9 cellular contexts compared by ENCODE assay signal in genomic region chr2:113219889-113220641, GRCh38. TPM values are rescaled to one million over a fixed set of nuclear protein-coding genes. Genes with fewer than 3 reads are reported as not detected.
DNase-seq lines count a peak whose midpoint lies in the region; ATAC-seq and TF ChIP-seq lines count a peak whose summit lies in the region.
"Had no signal": no experiment of that assay in that cellular context is flagged by ENCODE, and none has a peak within 500 bp of the region (broad histone marks: within the 10 kb centered on the region; RNA-seq: fewer than 3 reads in every experiment).

No MANE protein-coding gene starts in this region.

- H3K9me3 ChIP-seq in breast epithelium (no peaks in the 10 kb centered on the region), lower lobe of right lung (no peaks in the 10 kb centered on the region), HAP-1 (no peaks in the 10 kb centered on the region)

- peak; percentile 43 to 45 for DNase-seq in Kasumi-1 (lab: John Stamatoyannopoulos, UW)
- DNase-seq in breast epithelium (ENCODE audit: low spot score in 2 of 2): peak; percentile 44 to 74
- DNase-seq in lower lobe of right lung: peak; percentile 80
- DNase-seq in RKO (ENCODE audit: low spot score): no peak
- no peak for DNase-seq in NCI-H1092 treated with DMSO at 0.1 percent for 48 hours (lab: John Stamatoyannopoulos, UW)
- no peak for DNase-seq in HAP-1 (ENCODE audit: low spot score in 2 of 2)
- DNase-seq: endodermal cell had no signal

- ATAC-seq in lower lobe of right lung (peak; percentile 66 to 72), HG02938 (IDR thresholded peaks at IDR 0.05; ENCODE audit: unreplicated experiment) (no peak)

- H3K27ac ChIP-seq in C4-2B: peak overlapping the region; percentile 10
- peak overlapping the region; percentile 43 to 61 for H3K27ac ChIP-seq in breast epithelium
- no peak overlapping the region for H3K27ac ChIP-seq in lower lobe of right lung

- intact Hi-C loops in breast epithelium (cut with DNase I; ENCODE audit: low total_unique reads) (no loop called here), lower lobe of right lung (cut with DNase I) (no loop called here)

- H3K4me3 ChIP-seq in breast epithelium (no peak overlapping the region), lower lobe of right lung (no peak overlapping the region), HAP-1 (no peak overlapping the region)

- H3K4me1 ChIP-seq in breast epithelium: peaks cover 3 to 9% of the 10 kb centered on the region in 2 donors
- H3K4me1 ChIP-seq in lower lobe of right lung: peaks cover 44% of the 10 kb centered on the region
- peaks cover 12% of the 10 kb centered on the region for H3K4me1 ChIP-seq in HAP-1

- H3K36me3 ChIP-seq in breast epithelium: no peaks in the 10 kb centered on the region
- no peaks in the 10 kb centered on the region for H3K36me3 ChIP-seq in lower lobe of right lung
- no peaks in the 10 kb centered on the region for H3K36me3 ChIP-seq in HAP-1 (replicated peaks)

- no peak for TF ChIP-seq POLR2A in breast epithelium (IDR thresholded peaks at IDR 0.05)

- TF ChIP-seq CTCF in C4-2B (conservative IDR thresholded peaks at IDR 0.05): no peak
- no peak for TF ChIP-seq CTCF in breast epithelium (IDR thresholded peaks at IDR 0.05)
- TF ChIP-seq CTCF in lower lobe of right lung (IDR thresholded peaks at IDR 0.05): no peak

- in situ Hi-C loops in HAP-1 (cut with MboI; ENCODE audit: low sequenced_read_pairs): no loop called here

- H3K27me3 ChIP-seq in breast epithelium (no peaks in the 10 kb centered on the region), lower lobe of right lung (ENCODE audit: low read depth) (no peaks in the 10 kb centered on the region), HAP-1 (ENCODE audit: low read depth) (no peaks in the 10 kb centered on the region)

RNA-seq across cellular contexts. Expression of gene PSD4, which starts 46.3 kb away (rescaled TPM):
- 10 to 100 TPM in 2 of 3 donors, 1 to 10 TPM in 1; 4.3 to 61.2 (median 40.3) TPM for total RNA-seq in breast epithelium
- 43.2 TPM for total RNA-seq in lower lobe of right lung

RNA-seq across cellular contexts. Expression of gene PAX8, which starts 58.7 kb away (rescaled TPM):
- total RNA-seq in breast epithelium: 1 to 10 TPM in 2 of 3 donors, under 1 TPM in 1; under 0.01 to 2.6 (median 1.0) TPM
- 1.2 TPM for total RNA-seq in lower lobe of right lung

Comparison
In these comparisons a context has a peak if more than half of its experiments do, and no peak if none do; other contexts are left out.
1. DNase-seq: peak in Kasumi-1 (2 of 2), breast epithelium (2 of 2) and lower lobe of right lung (single experiment); none in RKO (single experiment), NCI-H1092 treated with DMSO at 0.1 percent for 48 hours (single experiment) and HAP-1 (0 of 2).